Comparison of ENCODE assay signal across 11 cellular contexts in genomic region chr18:79222790-79223189, GRCh38.
"Had no signal": no experiment of that assay in that cellular context is flagged by ENCODE, and none has a peak within 500 bp of the region (broad histone marks: within the 10 kb centered on the region; RNA-seq: fewer than 3 reads in every experiment).

No MANE protein-coding gene starts in this region.

- H3K4me3 ChIP-seq: GM23248, HAP-1, K562 had no signal

- H2AFZ ChIP-seq: GM23248 had no signal

- H3K36me3 ChIP-seq: HAP-1 had no signal

- H3K4me3 Mint-ChIP-seq: HFFc6 had no signal

- FAIRE-seq: HTR-8/SVneo, K562 had no signal

- H3K9me3 ChIP-seq: HAP-1 had no signal

- H3K9me3 Mint-ChIP-seq: HFFc6 had no signal

- DNase-seq: GM23248, GOT3, H7, HFFc6, IMR-90, KG1 had no signal

- H3K27ac Mint-ChIP-seq: HFFc6 had no signal

- H3K27ac ChIP-seq: GM23248, HL-60 had no signal

- H3K4me1 ChIP-seq: HAP-1 had no signal

- H3K9ac ChIP-seq: GM23248 had no signal

- ATAC-seq: HCT116, K562 had no signal
